In genomic region chr1:10509823-10510509, GRCh38 we compare ENCODE assay signal across 12 cellular contexts. TPM values are rescaled to one million over a fixed set of nuclear protein-coding genes. Genes with fewer than 3 reads are reported as not detected.
A peak's percentile ranks its signal among the peaks of the same experiment; 100 is the strongest.
DNase-seq lines count a peak whose midpoint lies in the region; ATAC-seq, FAIRE-seq and TF ChIP-seq lines count a peak whose summit lies in the region.
"Had no signal": no experiment of that assay in that cellular context is flagged by ENCODE, and none has a peak within 500 bp of the region (broad histone marks: within the 10 kb centered on the region; RNA-seq: fewer than 3 reads in every experiment).

No MANE protein-coding gene starts in this region.

- H3K9me3 ChIP-seq in upper lobe of left lung (no peaks in the 10 kb centered on the region), kidney (ENCODE audit: control insufficient read depth in 1 of 2, low read length in 2 of 2) (no peaks in the 10 kb centered on the region)
- H3K9me3 ChIP-seq: left ventricle myocardium inferior had no signal

- H3K4me1 Mint-ChIP-seq in activated naive CD4-positive, alpha-beta T cell treated with anti-CD3 and anti-CD28 coated beads for 36 hours (ENCODE audit: low read depth), result peaks cover 55% of the 10 kb centered on the region
- peaks cover 72% of the 10 kb centered on the region for H3K4me1 Mint-ChIP-seq in activated CD4-positive, alpha-beta memory T cell treated with anti-CD3 and anti-CD28 coated beads, Interleukin-2, amount 10 ng/mL, durations not matched to agents 7 days and 5 days

- CTCF ChIA-PET in activated naive CD4-positive, alpha-beta T cell treated with anti-CD3 and anti-CD28 coated beads for 36 hours (lab: Charles Lee), result interaction anchor here (0.6 to 11.0 kb wide), 2 partner anchors 15 to 72 kb away, joined by 3 to 85 read pairs; no protein-coding TSS in a partner anchor
- CTCF ChIA-PET in activated CD4-positive, alpha-beta memory T cell treated with anti-CD3 and anti-CD28 coated beads, Interleukin-2, amount 10 ng/mL, durations not matched to agents 7 days and 5 days (lab: Charles Lee), result interaction anchor here (1.4 to 11.0 kb wide), 3 partner anchors 13 to 360 kb away, joined by 4 to 153 read pairs (median 9); partner anchors contain the start of gene CENPS

- no peak overlapping the region for H3K4me3 ChIP-seq in upper lobe of left lung
- H3K4me3 ChIP-seq in kidney (ENCODE audit: low read length in 2 of 2), result no peak overlapping the region
- H3K4me3 ChIP-seq: left ventricle myocardium inferior had no signal

- no peak for TF ChIP-seq EP300 in upper lobe of left lung (IDR thresholded peaks at IDR 0.05)

- TF ChIP-seq CTCF in upper lobe of left lung (IDR thresholded peaks at IDR 0.05), result no peak
- TF ChIP-seq CTCF in kidney (IDR thresholded peaks at IDR 0.05; ENCODE audit: borderline replicate concordance, extremely low read depth, insufficient read depth), result no peak

- TF ChIP-seq POLR2A in upper lobe of left lung (IDR thresholded peaks at IDR 0.05), result no peak

- 74 to 75% methylated on average over 6 of the region's 6 CpGs for WGBS in upper lobe of left lung, 2 donors

- intact Hi-C loops in activated naive CD4-positive, alpha-beta T cell treated with anti-CD3 and anti-CD28 coated beads for 36 hours (cut with micrococcal nuclease), result loop anchor here (1.0 to 10.0 kb wide), 3 partner anchors 285 to 423 kb away; partner anchors contain the start of gene CASZ1
- intact Hi-C loops in kidney (cut with DNase I), result loop anchor here (10.0 kb wide), 1 partner anchor 355 kb away; no protein-coding TSS in a partner anchor

- POLR2A ChIA-PET in activated CD4-positive, alpha-beta memory T cell treated with anti-CD3 and anti-CD28 coated beads, Interleukin-2, amount 10 ng/mL, durations not matched to agents 7 days and 5 days (lab: Charles Lee), result interaction anchor here (1.0 to 5.6 kb wide), 9 partner anchors 10 to 1398 kb away, joined by 3 to 49 read pairs (median 4); partner anchors contain the start of genes PEX14 and TARDBP

- peak; percentile 61 for ATAC-seq in left lobe of liver
- no peak for ATAC-seq in upper lobe of left lung (ENCODE audit: low FRiP score in 2 of 2)
- no peak for ATAC-seq in GM21576 (IDR thresholded peaks at IDR 0.05; ENCODE audit: unreplicated experiment)

- no peaks in the 10 kb centered on the region for H3K9me3 Mint-ChIP-seq in activated naive CD4-positive, alpha-beta T cell treated with anti-CD3 and anti-CD28 coated beads for 36 hours
- no peaks in the 10 kb centered on the region for H3K9me3 Mint-ChIP-seq in activated CD4-positive, alpha-beta memory T cell treated with anti-CD3 and anti-CD28 coated beads, Interleukin-2, amount 10 ng/mL, durations not matched to agents 7 days and 5 days
- H3K9me3 Mint-ChIP-seq: activated B cell treated with CpG ODN at 0.5 μM for 24 hours had no signal

- H3K36me3 Mint-ChIP-seq in activated naive CD4-positive, alpha-beta T cell treated with anti-CD3 and anti-CD28 coated beads for 36 hours (ENCODE audit: low read depth), result no peaks in the 10 kb centered on the region
- H3K36me3 Mint-ChIP-seq in activated CD4-positive, alpha-beta memory T cell treated with anti-CD3 and anti-CD28 coated beads, Interleukin-2, amount 10 ng/mL, durations not matched to agents 7 days and 5 days (ENCODE audit: low read depth), result peaks cover 7% of the 10 kb centered on the region

- no peak for DNase-seq in activated naive CD4-positive, alpha-beta T cell treated with anti-CD3 and anti-CD28 coated beads for 36 hours
- no peak for DNase-seq in activated naive CD4-positive, alpha-beta T cell (lab: John Stamatoyannopoulos, UW)
- DNase-seq in activated CD4-positive, alpha-beta memory T cell treated with anti-CD3 and anti-CD28 coated beads, Interleukin-2, amount 10 ng/mL, durations not matched to agents 7 days and 5 days, result no peak
- peak; percentile 74 for DNase-seq in left lobe of liver (ENCODE audit: low spot score)
- no peak for DNase-seq in upper lobe of left lung
- DNase-seq in SW 1271 (lab: John Stamatoyannopoulos, UW), result no peak
- DNase-seq in kidney, result no peak
- DNase-seq: activated B cell treated with CpG ODN at 0.5 μM for 24 hours, aorta, C1 segment of cervical spinal cord, left ventricle myocardium inferior had no signal

- no peak overlapping the region for H3K4me3 Mint-ChIP-seq in activated naive CD4-positive, alpha-beta T cell treated with anti-CD3 and anti-CD28 coated beads for 36 hours
- H3K4me3 Mint-ChIP-seq in activated CD4-positive, alpha-beta memory T cell treated with anti-CD3 and anti-CD28 coated beads, Interleukin-2, amount 10 ng/mL, durations not matched to agents 7 days and 5 days, result peak overlapping the region; percentile 67

- no peak for FAIRE-seq in kidney (lab: Jason Lieb, UNC)

- no peaks in the 10 kb centered on the region for H3K36me3 ChIP-seq in upper lobe of left lung
- H3K36me3 ChIP-seq in kidney (ENCODE audit: control insufficient read depth in 1 of 2, insufficient read depth in 2 of 2, low read length in 2 of 2), result no peaks in the 10 kb centered on the region
- H3K36me3 ChIP-seq: left ventricle myocardium inferior had no signal

- H3K9ac ChIP-seq in kidney (ENCODE audit: low read length in 2 of 2), result no peak overlapping the region

- H3K27ac ChIP-seq in upper lobe of left lung (peak overlapping the region; percentile 61 to 74 (median 66)), kidney (ENCODE audit: low read depth in 2 of 2, low read length in 2 of 2) (no peak overlapping the region)
- H3K27ac ChIP-seq: left ventricle myocardium inferior had no signal

- H3K27me3 Mint-ChIP-seq in activated naive CD4-positive, alpha-beta T cell treated with anti-CD3 and anti-CD28 coated beads for 36 hours (ENCODE audit: low read depth), result no peaks in the 10 kb centered on the region
- no peaks in the 10 kb centered on the region for H3K27me3 Mint-ChIP-seq in activated CD4-positive, alpha-beta memory T cell treated with anti-CD3 and anti-CD28 coated beads, Interleukin-2, amount 10 ng/mL, durations not matched to agents 7 days and 5 days
- H3K27me3 Mint-ChIP-seq: activated B cell treated with CpG ODN at 0.5 μM for 24 hours had no signal

- peaks cover 42 to 62% (median 45%) of the 10 kb centered on the region in 4 donors for H3K4me1 ChIP-seq in upper lobe of left lung
- H3K4me1 ChIP-seq in kidney (ENCODE audit: control insufficient read depth in 1 of 2, insufficient read depth in 1 of 2, low read depth in 1 of 2, low read length in 2 of 2), result peaks cover 14 to 23% of the 10 kb centered on the region in 2 donors

- H3K27ac Mint-ChIP-seq in activated naive CD4-positive, alpha-beta T cell treated with anti-CD3 and anti-CD28 coated beads for 36 hours, result peak overlapping the region; percentile 86
- H3K27ac Mint-ChIP-seq in activated CD4-positive, alpha-beta memory T cell treated with anti-CD3 and anti-CD28 coated beads, Interleukin-2, amount 10 ng/mL, durations not matched to agents 7 days and 5 days, result peak overlapping the region; percentile 100

- H3K27me3 ChIP-seq in upper lobe of left lung, result no peaks in the 10 kb centered on the region

RNA-seq across cellular contexts. Expression of gene PEX14, which starts 35.2 kb away (rescaled TPM):
- total RNA-seq in activated naive CD4-positive, alpha-beta T cell treated with anti-CD3 and anti-CD28 coated beads for 36 hours, result 10 to 100 TPM; 15.8 to 17.2 TPM
- 10 to 100 TPM; 18.9 to 20.1 TPM for total RNA-seq in activated CD4-positive, alpha-beta memory T cell treated with anti-CD3 and anti-CD28 coated beads, Interleukin-2, amount 10 ng/mL, durations not matched to agents 7 days and 5 days
- 24.0 TPM for total RNA-seq in left lobe of liver
- total RNA-seq in upper lobe of left lung, result 10 to 100 TPM; 21.2 to 43.0 (median 29.9) TPM
- total RNA-seq in kidney, result 22.8 TPM
- polyA plus RNA-seq in kidney (ENCODE audit: insufficient read depth, low read depth, low replicate concordance), result 25.8 TPM

RNA-seq across cellular contexts. Expression of gene DFFA, which starts 37.6 kb away (rescaled TPM):
- total RNA-seq in activated naive CD4-positive, alpha-beta T cell treated with anti-CD3 and anti-CD28 coated beads for 36 hours, result 10 to 100 TPM; 34.2 to 36.1 TPM
- 10 to 100 TPM; 23.5 to 24.2 TPM for total RNA-seq in activated CD4-positive, alpha-beta memory T cell treated with anti-CD3 and anti-CD28 coated beads, Interleukin-2, amount 10 ng/mL, durations not matched to agents 7 days and 5 days
- total RNA-seq in left lobe of liver (19.4 TPM), upper lobe of left lung (10 to 100 TPM; 15.8 to 37.2 (median 22.9) TPM), kidney (33.4 TPM)
- 27.2 TPM for polyA plus RNA-seq in kidney (ENCODE audit: insufficient read depth, low read depth, low replicate concordance)

Comparison
In these comparisons a context has a peak if more than half of its experiments do, and no peak if none do; other contexts are left out.
1. H3K27ac ChIP-seq: peak in upper lobe of left lung (4 of 4); none in kidney (0 of 2).